ENCODE assay signal across 1 cellular context in the genomic region with DNA sequence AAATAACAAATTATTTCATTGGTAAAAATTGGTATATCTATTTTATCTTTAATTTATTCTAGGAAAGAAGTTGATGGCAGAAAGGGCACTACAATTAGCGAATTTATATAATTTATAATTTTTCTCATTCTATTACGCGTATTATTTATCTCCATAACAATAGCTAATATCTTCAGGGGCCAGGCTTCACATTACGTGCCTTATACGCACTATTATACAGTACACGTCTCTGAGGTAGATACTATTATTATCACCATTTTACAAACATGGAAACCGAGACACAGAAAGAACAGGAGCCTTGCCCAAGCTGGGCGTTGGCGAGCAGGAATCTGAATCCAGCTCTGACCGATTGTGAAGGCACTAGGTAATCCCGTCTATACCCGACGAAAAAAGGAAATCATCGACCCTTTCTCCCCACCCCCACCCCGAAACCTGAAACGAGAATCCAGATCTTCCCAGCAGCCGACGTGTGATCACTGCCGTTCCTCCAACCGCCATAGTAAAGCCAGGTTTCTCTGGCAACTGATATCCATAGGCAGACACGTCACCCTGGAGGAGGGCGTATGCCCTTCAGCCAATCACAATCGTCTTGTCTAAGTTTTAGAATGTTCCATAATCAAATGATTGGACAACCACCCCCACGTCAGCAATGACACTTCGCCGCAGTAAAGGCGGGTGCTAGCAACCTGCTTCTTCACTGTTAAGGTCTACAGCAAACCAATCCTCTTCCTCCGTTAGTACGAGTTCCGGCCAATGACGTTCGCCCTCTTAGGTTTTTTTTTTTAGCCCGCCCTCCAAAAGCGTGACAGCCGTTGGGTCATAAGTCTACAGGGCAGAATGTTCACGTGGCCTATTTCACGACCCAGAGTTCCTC.
TF ChIP-seq lines count a peak whose summit lies in the region.

A gene with protein sequence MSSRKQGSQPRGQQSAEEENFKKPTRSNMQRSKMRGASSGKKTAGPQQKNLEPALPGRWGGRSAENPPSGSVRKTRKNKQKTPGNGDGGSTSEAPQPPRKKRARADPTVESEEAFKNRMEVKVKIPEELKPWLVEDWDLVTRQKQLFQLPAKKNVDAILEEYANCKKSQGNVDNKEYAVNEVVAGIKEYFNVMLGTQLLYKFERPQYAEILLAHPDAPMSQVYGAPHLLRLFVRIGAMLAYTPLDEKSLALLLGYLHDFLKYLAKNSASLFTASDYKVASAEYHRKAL (minus strand): TSS at position 501 of the 874 bp plus-strand sequence. CDS start 9,672 bp downstream, outside the sequence.

TF ChIP-seq in GM12878, 131 proteins besides CTCF, POLR2A, EP300 and RAD21 (continued from another document and continues in another):
- TF ChIP-seq POLR2AphosphoS2 (IDR thresholded peaks at IDR 0.05; ENCODE audit: low read depth, low read length) (peak; percentile 80), GATAD2B (conservative IDR thresholded peaks at IDR 0.05; ENCODE audit: low read depth) (no peak), ETV6 (conservative IDR thresholded peaks at IDR 0.05 in 1 of 2, IDR thresholded peaks at IDR 0.05 in 1 of 2; ENCODE audit: borderline replicate concordance in 1 of 2, low read depth in 1 of 2) (no peak), PML (IDR thresholded peaks at IDR 0.05; ENCODE audit: low read length) (no peak; the same call in 1 of the 2 replicates), IKZF2 (IDR thresholded peaks at IDR 0.05) (no peak), STAT1 (conservative IDR thresholded peaks at IDR 0.05) (no peak), HCFC1 (IDR thresholded peaks at IDR 0.05; ENCODE audit: low read length) (peak; percentile 36; the same call in 1 of the 2 replicates), SMC3 (IDR thresholded peaks at IDR 0.05; ENCODE audit: borderline replicate concordance, low read length) (no peak), SRF (IDR thresholded peaks at IDR 0.05; ENCODE audit: low read depth in 2 of 2, low read length in 2 of 2) (no peak), IKZF1 (conservative IDR thresholded peaks at IDR 0.05) (0 out of 2 replicates have a peak, but pooled peaks have one; percentile 19), NFYA (IDR thresholded peaks at IDR 0.05; ENCODE audit: borderline replicate concordance, low read depth, low read length) (no peak), SMAD5 (IDR thresholded peaks at IDR 0.05; ENCODE audit: low read depth) (peak; percentile 82; the same call in 1 of the 2 replicates), ASH2L (IDR thresholded peaks at IDR 0.05; ENCODE audit: borderline replicate concordance, low read depth) (no peak), CBFB (IDR thresholded peaks at IDR 0.05; ENCODE audit: low read depth) (no peak), ATF7 (IDR thresholded peaks at IDR 0.05; ENCODE audit: low read depth) (peak; percentile 84), SMARCA5 (IDR thresholded peaks at IDR 0.05) (no peak), RB1 (IDR thresholded peaks at IDR 0.05; ENCODE audit: borderline replicate concordance) (no peak), MTA2 (IDR thresholded peaks at IDR 0.05; ENCODE audit: low read depth) (no peak), WRNIP1 (IDR thresholded peaks at IDR 0.05; ENCODE audit: borderline replicate concordance, low read depth, low read length) (no peak), SP1 (IDR thresholded peaks at IDR 0.05; ENCODE audit: low read depth, low read length) (peak; percentile 94), BRCA1 (IDR thresholded peaks at IDR 0.05; ENCODE audit: low read depth, low read length) (no peak)
- TF ChIP-seq, protein P1, sequence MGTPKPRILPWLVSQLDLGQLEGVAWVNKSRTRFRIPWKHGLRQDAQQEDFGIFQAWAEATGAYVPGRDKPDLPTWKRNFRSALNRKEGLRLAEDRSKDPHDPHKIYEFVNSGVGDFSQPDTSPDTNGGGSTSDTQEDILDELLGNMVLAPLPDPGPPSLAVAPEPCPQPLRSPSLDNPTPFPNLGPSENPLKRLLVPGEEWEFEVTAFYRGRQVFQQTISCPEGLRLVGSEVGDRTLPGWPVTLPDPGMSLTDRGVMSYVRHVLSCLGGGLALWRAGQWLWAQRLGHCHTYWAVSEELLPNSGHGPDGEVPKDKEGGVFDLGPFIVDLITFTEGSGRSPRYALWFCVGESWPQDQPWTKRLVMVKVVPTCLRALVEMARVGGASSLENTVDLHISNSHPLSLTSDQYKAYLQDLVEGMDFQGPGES (IDR thresholded peaks at IDR 0.05): peak; percentile 68; the same call in 1 of the 2 replicates
- TF ChIP-seq, protein P2, sequence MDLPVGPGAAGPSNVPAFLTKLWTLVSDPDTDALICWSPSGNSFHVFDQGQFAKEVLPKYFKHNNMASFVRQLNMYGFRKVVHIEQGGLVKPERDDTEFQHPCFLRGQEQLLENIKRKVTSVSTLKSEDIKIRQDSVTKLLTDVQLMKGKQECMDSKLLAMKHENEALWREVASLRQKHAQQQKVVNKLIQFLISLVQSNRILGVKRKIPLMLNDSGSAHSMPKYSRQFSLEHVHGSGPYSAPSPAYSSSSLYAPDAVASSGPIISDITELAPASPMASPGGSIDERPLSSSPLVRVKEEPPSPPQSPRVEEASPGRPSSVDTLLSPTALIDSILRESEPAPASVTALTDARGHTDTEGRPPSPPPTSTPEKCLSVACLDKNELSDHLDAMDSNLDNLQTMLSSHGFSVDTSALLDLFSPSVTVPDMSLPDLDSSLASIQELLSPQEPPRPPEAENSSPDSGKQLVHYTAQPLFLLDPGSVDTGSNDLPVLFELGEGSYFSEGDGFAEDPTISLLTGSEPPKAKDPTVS (IDR thresholded peaks at IDR 0.05; ENCODE audit: low read depth, low read length): no peak
- TF ChIP-seq, protein P3, sequence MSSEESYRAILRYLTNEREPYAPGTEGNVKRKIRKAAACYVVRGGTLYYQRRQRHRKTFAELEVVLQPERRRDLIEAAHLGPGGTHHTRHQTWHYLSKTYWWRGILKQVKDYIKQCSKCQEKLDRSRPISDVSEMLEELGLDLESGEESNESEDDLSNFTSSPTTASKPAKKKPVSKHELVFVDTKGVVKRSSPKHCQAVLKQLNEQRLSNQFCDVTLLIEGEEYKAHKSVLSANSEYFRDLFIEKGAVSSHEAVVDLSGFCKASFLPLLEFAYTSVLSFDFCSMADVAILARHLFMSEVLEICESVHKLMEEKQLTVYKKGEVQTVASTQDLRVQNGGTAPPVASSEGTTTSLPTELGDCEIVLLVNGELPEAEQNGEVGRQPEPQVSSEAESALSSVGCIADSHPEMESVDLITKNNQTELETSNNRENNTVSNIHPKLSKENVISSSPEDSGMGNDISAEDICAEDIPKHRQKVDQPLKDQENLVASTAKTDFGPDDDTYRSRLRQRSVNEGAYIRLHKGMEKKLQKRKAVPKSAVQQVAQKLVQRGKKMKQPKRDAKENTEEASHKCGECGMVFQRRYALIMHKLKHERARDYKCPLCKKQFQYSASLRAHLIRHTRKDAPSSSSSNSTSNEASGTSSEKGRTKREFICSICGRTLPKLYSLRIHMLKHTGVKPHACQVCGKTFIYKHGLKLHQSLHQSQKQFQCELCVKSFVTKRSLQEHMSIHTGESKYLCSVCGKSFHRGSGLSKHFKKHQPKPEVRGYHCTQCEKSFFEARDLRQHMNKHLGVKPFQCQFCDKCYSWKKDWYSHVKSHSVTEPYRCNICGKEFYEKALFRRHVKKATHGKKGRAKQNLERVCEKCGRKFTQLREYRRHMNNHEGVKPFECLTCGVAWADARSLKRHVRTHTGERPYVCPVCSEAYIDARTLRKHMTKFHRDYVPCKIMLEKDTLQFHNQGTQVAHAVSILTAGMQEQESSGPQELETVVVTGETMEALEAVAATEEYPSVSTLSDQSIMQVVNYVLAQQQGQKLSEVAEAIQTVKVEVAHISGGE (CRISPR knock-in tag; IDR thresholded peaks at IDR 0.05): no peak
- TF ChIP-seq, protein P4, sequence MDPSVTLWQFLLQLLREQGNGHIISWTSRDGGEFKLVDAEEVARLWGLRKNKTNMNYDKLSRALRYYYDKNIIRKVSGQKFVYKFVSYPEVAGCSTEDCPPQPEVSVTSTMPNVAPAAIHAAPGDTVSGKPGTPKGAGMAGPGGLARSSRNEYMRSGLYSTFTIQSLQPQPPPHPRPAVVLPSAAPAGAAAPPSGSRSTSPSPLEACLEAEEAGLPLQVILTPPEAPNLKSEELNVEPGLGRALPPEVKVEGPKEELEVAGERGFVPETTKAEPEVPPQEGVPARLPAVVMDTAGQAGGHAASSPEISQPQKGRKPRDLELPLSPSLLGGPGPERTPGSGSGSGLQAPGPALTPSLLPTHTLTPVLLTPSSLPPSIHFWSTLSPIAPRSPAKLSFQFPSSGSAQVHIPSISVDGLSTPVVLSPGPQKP (IDR thresholded peaks at IDR 0.05; ENCODE audit: low read depth, low read length): no peak
- TF ChIP-seq, protein P5, sequence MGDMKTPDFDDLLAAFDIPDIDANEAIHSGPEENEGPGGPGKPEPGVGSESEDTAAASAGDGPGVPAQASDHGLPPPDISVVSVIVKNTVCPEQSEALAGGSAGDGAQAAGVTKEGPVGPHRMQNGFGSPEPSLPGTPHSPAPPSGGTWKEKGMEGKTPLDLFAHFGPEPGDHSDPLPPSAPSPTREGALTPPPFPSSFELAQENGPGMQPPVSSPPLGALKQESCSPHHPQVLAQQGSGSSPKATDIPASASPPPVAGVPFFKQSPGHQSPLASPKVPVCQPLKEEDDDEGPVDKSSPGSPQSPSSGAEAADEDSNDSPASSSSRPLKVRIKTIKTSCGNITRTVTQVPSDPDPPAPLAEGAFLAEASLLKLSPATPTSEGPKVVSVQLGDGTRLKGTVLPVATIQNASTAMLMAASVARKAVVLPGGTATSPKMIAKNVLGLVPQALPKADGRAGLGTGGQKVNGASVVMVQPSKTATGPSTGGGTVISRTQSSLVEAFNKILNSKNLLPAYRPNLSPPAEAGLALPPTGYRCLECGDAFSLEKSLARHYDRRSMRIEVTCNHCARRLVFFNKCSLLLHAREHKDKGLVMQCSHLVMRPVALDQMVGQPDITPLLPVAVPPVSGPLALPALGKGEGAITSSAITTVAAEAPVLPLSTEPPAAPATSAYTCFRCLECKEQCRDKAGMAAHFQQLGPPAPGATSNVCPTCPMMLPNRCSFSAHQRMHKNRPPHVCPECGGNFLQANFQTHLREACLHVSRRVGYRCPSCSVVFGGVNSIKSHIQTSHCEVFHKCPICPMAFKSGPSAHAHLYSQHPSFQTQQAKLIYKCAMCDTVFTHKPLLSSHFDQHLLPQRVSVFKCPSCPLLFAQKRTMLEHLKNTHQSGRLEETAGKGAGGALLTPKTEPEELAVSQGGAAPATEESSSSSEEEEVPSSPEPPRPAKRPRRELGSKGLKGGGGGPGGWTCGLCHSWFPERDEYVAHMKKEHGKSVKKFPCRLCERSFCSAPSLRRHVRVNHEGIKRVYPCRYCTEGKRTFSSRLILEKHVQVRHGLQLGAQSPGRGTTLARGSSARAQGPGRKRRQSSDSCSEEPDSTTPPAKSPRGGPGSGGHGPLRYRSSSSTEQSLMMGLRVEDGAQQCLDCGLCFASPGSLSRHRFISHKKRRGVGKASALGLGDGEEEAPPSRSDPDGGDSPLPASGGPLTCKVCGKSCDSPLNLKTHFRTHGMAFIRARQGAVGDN (IDR thresholded peaks at IDR 0.05): no peak
- TF ChIP-seq, protein P6, sequence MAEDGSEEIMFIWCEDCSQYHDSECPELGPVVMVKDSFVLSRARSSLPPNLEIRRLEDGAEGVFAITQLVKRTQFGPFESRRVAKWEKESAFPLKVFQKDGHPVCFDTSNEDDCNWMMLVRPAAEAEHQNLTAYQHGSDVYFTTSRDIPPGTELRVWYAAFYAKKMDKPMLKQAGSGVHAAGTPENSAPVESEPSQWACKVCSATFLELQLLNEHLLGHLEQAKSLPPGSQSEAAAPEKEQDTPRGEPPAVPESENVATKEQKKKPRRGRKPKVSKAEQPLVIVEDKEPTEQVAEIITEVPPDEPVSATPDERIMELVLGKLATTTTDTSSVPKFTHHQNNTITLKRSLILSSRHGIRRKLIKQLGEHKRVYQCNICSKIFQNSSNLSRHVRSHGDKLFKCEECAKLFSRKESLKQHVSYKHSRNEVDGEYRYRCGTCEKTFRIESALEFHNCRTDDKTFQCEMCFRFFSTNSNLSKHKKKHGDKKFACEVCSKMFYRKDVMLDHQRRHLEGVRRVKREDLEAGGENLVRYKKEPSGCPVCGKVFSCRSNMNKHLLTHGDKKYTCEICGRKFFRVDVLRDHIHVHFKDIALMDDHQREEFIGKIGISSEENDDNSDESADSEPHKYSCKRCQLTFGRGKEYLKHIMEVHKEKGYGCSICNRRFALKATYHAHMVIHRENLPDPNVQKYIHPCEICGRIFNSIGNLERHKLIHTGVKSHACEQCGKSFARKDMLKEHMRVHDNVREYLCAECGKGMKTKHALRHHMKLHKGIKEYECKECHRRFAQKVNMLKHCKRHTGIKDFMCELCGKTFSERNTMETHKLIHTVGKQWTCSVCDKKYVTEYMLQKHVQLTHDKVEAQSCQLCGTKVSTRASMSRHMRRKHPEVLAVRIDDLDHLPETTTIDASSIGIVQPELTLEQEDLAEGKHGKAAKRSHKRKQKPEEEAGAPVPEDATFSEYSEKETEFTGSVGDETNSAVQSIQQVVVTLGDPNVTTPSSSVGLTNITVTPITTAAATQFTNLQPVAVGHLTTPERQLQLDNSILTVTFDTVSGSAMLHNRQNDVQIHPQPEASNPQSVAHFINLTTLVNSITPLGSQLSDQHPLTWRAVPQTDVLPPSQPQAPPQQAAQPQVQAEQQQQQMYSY (CRISPR knock-in tag; IDR thresholded peaks at IDR 0.05): no peak
- TF ChIP-seq, protein P7, sequence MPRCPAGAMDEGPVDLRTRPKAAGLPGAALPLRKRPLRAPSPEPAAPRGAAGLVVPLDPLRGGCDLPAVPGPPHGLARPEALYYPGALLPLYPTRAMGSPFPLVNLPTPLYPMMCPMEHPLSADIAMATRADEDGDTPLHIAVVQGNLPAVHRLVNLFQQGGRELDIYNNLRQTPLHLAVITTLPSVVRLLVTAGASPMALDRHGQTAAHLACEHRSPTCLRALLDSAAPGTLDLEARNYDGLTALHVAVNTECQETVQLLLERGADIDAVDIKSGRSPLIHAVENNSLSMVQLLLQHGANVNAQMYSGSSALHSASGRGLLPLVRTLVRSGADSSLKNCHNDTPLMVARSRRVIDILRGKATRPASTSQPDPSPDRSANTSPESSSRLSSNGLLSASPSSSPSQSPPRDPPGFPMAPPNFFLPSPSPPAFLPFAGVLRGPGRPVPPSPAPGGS (IDR thresholded peaks at IDR 0.05; ENCODE audit: borderline replicate concordance, insufficient read depth, low read depth, low read length, poor library complexity, severe bottlenecking): no peak
- TF ChIP-seq, protein P8, sequence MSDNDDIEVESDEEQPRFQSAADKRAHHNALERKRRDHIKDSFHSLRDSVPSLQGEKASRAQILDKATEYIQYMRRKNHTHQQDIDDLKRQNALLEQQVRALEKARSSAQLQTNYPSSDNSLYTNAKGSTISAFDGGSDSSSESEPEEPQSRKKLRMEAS (IDR thresholded peaks at IDR 0.05; ENCODE audit: low read depth, low read length): no peak
- TF ChIP-seq, protein P9, sequence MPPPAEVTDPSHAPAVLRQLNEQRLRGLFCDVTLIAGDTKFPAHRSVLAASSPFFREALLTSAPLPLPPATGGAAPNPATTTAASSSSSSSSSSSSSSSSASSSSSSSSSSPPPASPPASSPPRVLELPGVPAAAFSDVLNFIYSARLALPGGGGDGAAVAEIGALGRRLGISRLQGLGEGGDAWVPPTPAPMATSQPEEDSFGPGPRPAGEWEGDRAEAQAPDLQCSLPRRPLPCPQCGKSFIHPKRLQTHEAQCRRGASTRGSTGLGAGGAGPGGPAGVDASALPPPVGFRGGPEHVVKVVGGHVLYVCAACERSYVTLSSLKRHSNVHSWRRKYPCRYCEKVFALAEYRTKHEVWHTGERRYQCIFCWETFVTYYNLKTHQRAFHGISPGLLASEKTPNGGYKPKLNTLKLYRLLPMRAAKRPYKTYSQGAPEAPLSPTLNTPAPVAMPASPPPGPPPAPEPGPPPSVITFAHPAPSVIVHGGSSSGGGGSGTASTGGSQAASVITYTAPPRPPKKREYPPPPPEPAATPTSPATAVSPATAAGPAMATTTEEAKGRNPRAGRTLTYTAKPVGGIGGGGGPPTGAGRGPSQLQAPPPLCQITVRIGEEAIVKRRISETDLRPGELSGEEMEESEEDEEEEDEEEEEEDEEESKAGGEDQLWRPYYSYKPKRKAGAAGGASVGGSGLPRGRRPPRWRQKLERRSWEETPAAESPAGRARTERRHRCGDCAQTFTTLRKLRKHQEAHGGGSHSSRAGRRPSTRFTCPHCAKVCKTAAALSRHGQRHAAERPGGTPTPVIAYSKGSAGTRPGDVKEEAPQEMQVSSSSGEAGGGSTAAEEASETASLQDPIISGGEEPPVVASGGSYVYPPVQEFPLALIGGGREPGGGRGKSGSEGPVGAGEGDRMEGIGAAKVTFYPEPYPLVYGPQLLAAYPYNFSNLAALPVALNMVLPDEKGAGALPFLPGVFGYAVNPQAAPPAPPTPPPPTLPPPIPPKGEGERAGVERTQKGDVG (CRISPR knock-in tag; IDR thresholded peaks at IDR 0.05): no peak
